In the genomic region with DNA sequence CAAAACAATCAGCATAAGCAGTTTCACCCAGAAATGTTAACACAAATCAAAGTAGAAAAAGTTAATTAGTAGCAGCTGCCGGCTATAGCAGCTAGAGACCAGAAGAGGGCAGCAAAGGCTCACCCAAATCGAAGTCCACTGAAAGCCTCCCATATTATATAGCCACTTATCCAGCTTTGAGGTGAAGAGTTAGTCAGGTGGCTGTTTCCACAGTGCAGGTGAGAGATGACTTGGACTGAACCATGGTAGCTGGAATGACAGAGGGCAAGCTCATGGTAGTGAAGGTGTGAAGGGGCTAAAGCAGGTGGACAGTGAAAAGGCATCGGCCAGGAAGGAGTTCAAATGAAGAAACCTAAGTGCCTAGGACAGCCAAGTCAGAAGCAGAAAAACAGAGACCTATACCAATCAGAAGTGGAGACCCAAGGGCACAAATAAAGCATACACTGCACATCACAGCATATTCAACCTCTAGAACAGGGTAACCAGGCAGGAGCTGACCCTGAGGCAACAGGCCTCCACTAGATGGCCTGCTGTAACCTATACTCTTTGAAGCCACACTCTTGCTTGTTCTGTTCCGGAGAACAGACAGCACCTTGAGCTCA, we compare ENCODE assay signal across 2 cellular contexts.
TF ChIP-seq lines count a peak whose summit lies in the region.

No MANE protein-coding gene starts in this region.

TF ChIP-seq in HEK293T, 16 proteins besides CTCF, POLR2A, EP300 and RAD21 (continued from another document):
- TF ChIP-seq PKNOX1 (IDR thresholded peaks at IDR 0.05) (no peak), FOXK2 (IDR thresholded peaks at IDR 0.05) (no peak), LEF1 (IDR thresholded peaks at IDR 0.05; ENCODE audit: borderline replicate concordance) (no peak), ELF4 (IDR thresholded peaks at IDR 0.05) (no peak), HDGF (IDR thresholded peaks at IDR 0.05; ENCODE audit: borderline replicate concordance) (no peak), ZNF384 (IDR thresholded peaks at IDR 0.05) (no peak), CTBP1 (IDR thresholded peaks at IDR 0.05; ENCODE audit: borderline replicate concordance) (no peak), FOXA1 (IDR thresholded peaks at IDR 0.05) (no peak), NFRKB (IDR thresholded peaks at IDR 0.05) (no peak), BHLHE40 (IDR thresholded peaks at IDR 0.05; ENCODE audit: borderline replicate concordance) (no peak), FOXM1 (IDR thresholded peaks at IDR 0.05; ENCODE audit: borderline replicate concordance) (no peak), SP1 (IDR thresholded peaks at IDR 0.05) (no peak), TARDBP (IDR thresholded peaks at IDR 0.05) (no peak)

TF ChIP-seq in HepG2, 621 proteins besides CTCF, POLR2A, EP300 and RAD21 (continued from another document and continues in another):
- TF ChIP-seq PRDM10 (CRISPR knock-in tag; IDR thresholded peaks at IDR 0.05; ENCODE audit: low read depth) (peak; percentile 28; the same call in 1 of the 2 replicates), ERF (CRISPR knock-in tag; IDR thresholded peaks at IDR 0.05) (peak; percentile 20; the same call in 1 of the 2 replicates), ZNF678 (CRISPR knock-in tag; IDR thresholded peaks at IDR 0.05) (no peak), ZBTB46 (CRISPR knock-in tag; IDR thresholded peaks at IDR 0.05; ENCODE audit: borderline replicate concordance) (no peak), KAT8 (CRISPR knock-in tag; IDR thresholded peaks at IDR 0.05) (0 out of 2 replicates have a peak, but pooled peaks have one; percentile 10), ZSCAN30 (CRISPR knock-in tag; IDR thresholded peaks at IDR 0.05) (no peak), TOE1 (CRISPR knock-in tag; IDR thresholded peaks at IDR 0.05) (0 out of 2 replicates have a peak, but pooled peaks have one; percentile 19), NFE2L2 (IDR thresholded peaks at IDR 0.05; ENCODE audit: low read length) (no peak), ARID3A (IDR thresholded peaks at IDR 0.05; ENCODE audit: low read depth, low read length) (peak; percentile 48; the same call in 1 of the 2 replicates), HMG20B (CRISPR knock-in tag; conservative IDR thresholded peaks at IDR 0.05) (no peak), DBP (CRISPR knock-in tag; IDR thresholded peaks at IDR 0.05; ENCODE audit: not compliant biosample characterization) (no peak), ZNF501 (CRISPR knock-in tag; IDR thresholded peaks at IDR 0.05) (peak; percentile 81), THYN1 (CRISPR knock-in tag; IDR thresholded peaks at IDR 0.05; ENCODE audit: borderline replicate concordance, low read depth) (no peak), POGK (CRISPR knock-in tag; conservative IDR thresholded peaks at IDR 0.05) (0 out of 2 replicates have a peak, but pooled peaks have one; percentile 40), RCOR2 (CRISPR knock-in tag; IDR thresholded peaks at IDR 0.05) (no peak), THAP11 (CRISPR knock-in tag; IDR thresholded peaks at IDR 0.05) (peak; percentile 38), JARID2 (CRISPR knock-in tag; IDR thresholded peaks at IDR 0.05; ENCODE audit: insufficient replicate concordance) (peak; percentile 13), SMAD3 (CRISPR knock-in tag; IDR thresholded peaks at IDR 0.05) (peak; percentile 76; the same call in 1 of the 2 replicates), HNF4A (CRISPR knock-in tag; IDR thresholded peaks at IDR 0.05) (no peak), SOX13 (IDR thresholded peaks at IDR 0.05) (no peak), SOX13 (CRISPR knock-in tag; conservative IDR thresholded peaks at IDR 0.05 in 1 of 2, IDR thresholded peaks at IDR 0.05 in 1 of 2) (0 out of 4 replicates have a peak, but pooled peaks of 1 of the 2 experiments have one; percentile 15), TSC22D2 (CRISPR knock-in tag; IDR thresholded peaks at IDR 0.05; ENCODE audit: borderline replicate concordance) (no peak), MXD4 (CRISPR knock-in tag; IDR thresholded peaks at IDR 0.05) (0 out of 2 replicates have a peak, but pooled peaks have one; percentile 31), YEATS2 (CRISPR knock-in tag; IDR thresholded peaks at IDR 0.05; ENCODE audit: borderline replicate concordance) (peak; percentile 63; the same call in 1 of the 2 replicates), HMG20A (CRISPR knock-in tag; IDR thresholded peaks at IDR 0.05; ENCODE audit: borderline replicate concordance) (no peak), ELF3 (CRISPR knock-in tag; IDR thresholded peaks at IDR 0.05) (0 out of 2 replicates have a peak, but pooled peaks have one; percentile 23), MIER2 (CRISPR knock-in tag; IDR thresholded peaks at IDR 0.05) (peak; percentile 59; the same call in 1 of the 2 replicates), ZNF263 (CRISPR knock-in tag; IDR thresholded peaks at IDR 0.05) (no peak), ZNF569 (CRISPR knock-in tag; IDR thresholded peaks at IDR 0.05; ENCODE audit: borderline replicate concordance) (no peak), ZKSCAN8 (CRISPR knock-in tag; IDR thresholded peaks at IDR 0.05; ENCODE audit: borderline replicate concordance) (no peak), ZNF407 (CRISPR knock-in tag; IDR thresholded peaks at IDR 0.05; ENCODE audit: not compliant biosample characterization) (peak; percentile 32), BRD4 (CRISPR knock-in tag; IDR thresholded peaks at IDR 0.05) (no peak)
- TF ChIP-seq, protein P1, sequence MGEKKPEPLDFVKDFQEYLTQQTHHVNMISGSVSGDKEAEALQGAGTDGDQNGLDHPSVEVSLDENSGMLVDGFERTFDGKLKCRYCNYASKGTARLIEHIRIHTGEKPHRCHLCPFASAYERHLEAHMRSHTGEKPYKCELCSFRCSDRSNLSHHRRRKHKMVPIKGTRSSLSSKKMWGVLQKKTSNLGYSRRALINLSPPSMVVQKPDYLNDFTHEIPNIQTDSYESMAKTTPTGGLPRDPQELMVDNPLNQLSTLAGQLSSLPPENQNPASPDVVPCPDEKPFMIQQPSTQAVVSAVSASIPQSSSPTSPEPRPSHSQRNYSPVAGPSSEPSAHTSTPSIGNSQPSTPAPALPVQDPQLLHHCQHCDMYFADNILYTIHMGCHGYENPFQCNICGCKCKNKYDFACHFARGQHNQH (CRISPR knock-in tag; IDR thresholded peaks at IDR 0.05): peak; percentile 24; the same call in 1 of the 2 replicates
